ENCODE assay signal across 1 cellular context in the genomic region with DNA sequence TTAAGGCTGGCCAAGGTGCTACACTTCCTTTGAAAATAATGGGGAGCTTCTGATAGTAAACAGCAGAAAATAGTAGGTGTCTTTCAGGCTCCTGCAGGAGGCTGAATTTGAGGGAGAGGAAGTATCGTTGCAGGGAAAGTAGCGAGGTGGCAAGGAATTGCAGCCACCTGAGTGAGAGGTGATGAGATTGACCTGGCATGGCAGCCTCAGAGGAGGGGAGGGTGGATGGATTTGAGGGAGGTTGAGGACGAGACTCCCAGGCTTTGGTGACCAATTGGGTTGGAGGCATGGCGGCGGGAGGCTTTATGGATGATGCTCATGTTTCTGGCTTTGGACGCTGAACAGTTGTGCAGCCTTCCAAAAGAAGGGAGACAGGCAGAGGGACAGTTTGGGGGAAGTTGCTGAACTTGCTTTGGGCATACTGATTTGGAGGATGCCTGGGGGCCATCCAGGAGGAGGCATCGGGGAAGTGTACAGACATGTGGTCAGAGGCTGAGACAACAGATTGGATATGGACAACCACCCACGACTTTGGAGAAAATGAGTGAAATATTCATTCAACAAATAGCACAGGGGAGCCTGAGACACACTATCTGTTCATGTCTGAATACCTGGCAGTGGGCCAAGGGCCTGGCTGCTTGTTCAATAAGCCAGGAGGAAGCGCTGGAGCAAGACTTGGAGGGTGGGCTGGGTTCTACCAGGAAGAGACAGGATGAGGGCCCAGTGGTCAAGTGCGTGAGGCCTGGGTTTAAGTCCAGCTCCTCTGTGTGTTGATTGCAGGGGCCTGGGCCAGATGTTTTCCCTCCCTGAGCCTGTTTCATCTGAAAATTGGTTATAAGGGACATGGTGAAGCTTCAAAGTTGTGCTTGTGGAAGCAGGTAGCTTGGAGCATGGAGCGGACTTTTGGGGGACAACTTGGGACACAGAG.
TF ChIP-seq lines count a peak whose summit lies in the region.

No MANE protein-coding gene starts in this region.

TF ChIP-seq in HepG2, 621 proteins besides CTCF, POLR2A, EP300 and RAD21 (continued from another document and continues in another):
- TF ChIP-seq ZNF30 (CRISPR knock-in tag; IDR thresholded peaks at IDR 0.05) (no peak), ZNF746 (CRISPR knock-in tag; IDR thresholded peaks at IDR 0.05) (no peak; the same call in 1 of the 2 replicates), TSC22D2 (CRISPR knock-in tag; IDR thresholded peaks at IDR 0.05; ENCODE audit: borderline replicate concordance) (no peak), ZNF335 (CRISPR knock-in tag; IDR thresholded peaks at IDR 0.05) (no peak), ZBTB1 (CRISPR knock-in tag; IDR thresholded peaks at IDR 0.05; ENCODE audit: borderline replicate concordance) (no peak), NONO (IDR thresholded peaks at IDR 0.05) (no peak), NONO (CRISPR knock-in tag; conservative IDR thresholded peaks at IDR 0.05) (0 out of 2 replicates have a peak, but pooled peaks have one; percentile 16), PAX8 (CRISPR knock-in tag; IDR thresholded peaks at IDR 0.05; ENCODE audit: borderline replicate concordance) (no peak), HNRNPLL (IDR thresholded peaks at IDR 0.05; ENCODE audit: low read depth, low read length, poor library complexity, severe bottlenecking) (no peak), ZNF703 (CRISPR knock-in tag; IDR thresholded peaks at IDR 0.05; ENCODE audit: borderline replicate concordance) (no peak), ZNF367 (CRISPR knock-in tag; IDR thresholded peaks at IDR 0.05; ENCODE audit: borderline replicate concordance) (no peak), CREM (IDR thresholded peaks at IDR 0.05) (no peak), CREM (CRISPR knock-in tag; IDR thresholded peaks at IDR 0.05) (no peak), ZNF598 (CRISPR knock-in tag; IDR thresholded peaks at IDR 0.05; ENCODE audit: borderline replicate concordance) (no peak), MIXL1 (CRISPR knock-in tag; IDR thresholded peaks at IDR 0.05) (peak; percentile 70), MATR3 (CRISPR knock-in tag; IDR thresholded peaks at IDR 0.05) (no peak), ZMAT3 (CRISPR knock-in tag; conservative IDR thresholded peaks at IDR 0.05) (0 out of 2 replicates have a peak, but pooled peaks have one; percentile 34), ZFAT (CRISPR knock-in tag; conservative IDR thresholded peaks at IDR 0.05) (no peak), CC2D1A (CRISPR knock-in tag; IDR thresholded peaks at IDR 0.05) (no peak), IRX3 (CRISPR knock-in tag; IDR thresholded peaks at IDR 0.05; ENCODE audit: borderline replicate concordance, low read depth) (no peak), TAF1 (CRISPR knock-in tag; IDR thresholded peaks at IDR 0.05) (no peak), ZNF292 (CRISPR knock-in tag; IDR thresholded peaks at IDR 0.05; ENCODE audit: borderline replicate concordance, low read depth) (peak; percentile 89; the same call in 1 of the 2 replicates), MEIS1 (CRISPR knock-in tag; IDR thresholded peaks at IDR 0.05; ENCODE audit: borderline replicate concordance) (0 out of 2 replicates have a peak, but pooled peaks have one; percentile 46), ZNF777 (CRISPR knock-in tag; IDR thresholded peaks at IDR 0.05) (no peak), ZNF780A (CRISPR knock-in tag; IDR thresholded peaks at IDR 0.05) (no peak), TOPORS (CRISPR knock-in tag; IDR thresholded peaks at IDR 0.05) (no peak), ZKSCAN5 (CRISPR knock-in tag; IDR thresholded peaks at IDR 0.05) (0 out of 2 replicates have a peak, but pooled peaks have one; percentile 45), KAT8 (CRISPR knock-in tag; IDR thresholded peaks at IDR 0.05) (no peak), ATF1 (CRISPR knock-in tag; IDR thresholded peaks at IDR 0.05) (no peak), FOXK2 (IDR thresholded peaks at IDR 0.05) (no peak), SP4 (CRISPR knock-in tag; IDR thresholded peaks at IDR 0.05) (no peak; the same call in 1 of the 2 replicates), ZNF253 (CRISPR knock-in tag; IDR thresholded peaks at IDR 0.05; ENCODE audit: borderline replicate concordance) (no peak), TARDBP (CRISPR knock-in tag; IDR thresholded peaks at IDR 0.05) (peak; percentile 75), RAD51 (IDR thresholded peaks at IDR 0.05; ENCODE audit: borderline replicate concordance) (no peak), POLR2G (IDR thresholded peaks at IDR 0.05; ENCODE audit: low read depth, low read length) (no peak), ZNF724P (CRISPR knock-in tag; IDR thresholded peaks at IDR 0.05; ENCODE audit: borderline replicate concordance) (no peak), FOXA1 (IDR thresholded peaks at IDR 0.05) (no peak), FOXA1 (CRISPR knock-in tag; IDR thresholded peaks at IDR 0.05) (peak; percentile 47; the same call in 1 of the 2 replicates), ZNF124 (CRISPR knock-in tag; IDR thresholded peaks at IDR 0.05) (0 out of 2 replicates have a peak, but pooled peaks have one; percentile 18), WIZ (CRISPR knock-in tag; IDR thresholded peaks at IDR 0.05) (no peak), MZF1 (CRISPR knock-in tag; IDR thresholded peaks at IDR 0.05; ENCODE audit: borderline replicate concordance) (no peak)
- TF ChIP-seq, protein P1, sequence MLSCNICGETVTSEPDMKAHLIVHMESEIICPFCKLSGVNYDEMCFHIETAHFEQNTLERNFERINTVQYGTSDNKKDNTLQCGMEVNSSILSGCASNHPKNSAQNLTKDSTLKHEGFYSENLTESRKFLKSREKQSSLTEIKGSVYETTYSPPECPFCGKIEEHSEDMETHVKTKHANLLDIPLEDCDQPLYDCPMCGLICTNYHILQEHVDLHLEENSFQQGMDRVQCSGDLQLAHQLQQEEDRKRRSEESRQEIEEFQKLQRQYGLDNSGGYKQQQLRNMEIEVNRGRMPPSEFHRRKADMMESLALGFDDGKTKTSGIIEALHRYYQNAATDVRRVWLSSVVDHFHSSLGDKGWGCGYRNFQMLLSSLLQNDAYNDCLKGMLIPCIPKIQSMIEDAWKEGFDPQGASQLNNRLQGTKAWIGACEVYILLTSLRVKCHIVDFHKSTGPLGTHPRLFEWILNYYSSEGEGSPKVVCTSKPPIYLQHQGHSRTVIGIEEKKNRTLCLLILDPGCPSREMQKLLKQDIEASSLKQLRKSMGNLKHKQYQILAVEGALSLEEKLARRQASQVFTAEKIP (CRISPR knock-in tag; IDR thresholded peaks at IDR 0.05; ENCODE audit: borderline replicate concordance) = no peak
- TF ChIP-seq, protein P2, sequence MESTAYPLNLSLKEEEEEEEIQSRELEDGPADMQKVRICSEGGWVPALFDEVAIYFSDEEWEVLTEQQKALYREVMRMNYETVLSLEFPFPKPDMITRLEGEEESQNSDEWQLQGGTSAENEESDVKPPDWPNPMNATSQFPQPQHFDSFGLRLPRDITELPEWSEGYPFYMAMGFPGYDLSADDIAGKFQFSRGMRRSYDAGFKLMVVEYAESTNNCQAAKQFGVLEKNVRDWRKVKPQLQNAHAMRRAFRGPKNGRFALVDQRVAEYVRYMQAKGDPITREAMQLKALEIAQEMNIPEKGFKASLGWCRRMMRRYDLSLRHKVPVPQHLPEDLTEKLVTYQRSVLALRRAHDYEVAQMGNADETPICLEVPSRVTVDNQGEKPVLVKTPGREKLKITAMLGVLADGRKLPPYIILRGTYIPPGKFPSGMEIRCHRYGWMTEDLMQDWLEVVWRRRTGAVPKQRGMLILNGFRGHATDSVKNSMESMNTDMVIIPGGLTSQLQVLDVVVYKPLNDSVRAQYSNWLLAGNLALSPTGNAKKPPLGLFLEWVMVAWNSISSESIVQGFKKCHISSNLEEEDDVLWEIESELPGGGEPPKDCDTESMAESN (CRISPR knock-in tag; conservative IDR thresholded peaks at IDR 0.05) = peak; percentile 81; the same call in 1 of the 2 replicates
- TF ChIP-seq, protein P3, sequence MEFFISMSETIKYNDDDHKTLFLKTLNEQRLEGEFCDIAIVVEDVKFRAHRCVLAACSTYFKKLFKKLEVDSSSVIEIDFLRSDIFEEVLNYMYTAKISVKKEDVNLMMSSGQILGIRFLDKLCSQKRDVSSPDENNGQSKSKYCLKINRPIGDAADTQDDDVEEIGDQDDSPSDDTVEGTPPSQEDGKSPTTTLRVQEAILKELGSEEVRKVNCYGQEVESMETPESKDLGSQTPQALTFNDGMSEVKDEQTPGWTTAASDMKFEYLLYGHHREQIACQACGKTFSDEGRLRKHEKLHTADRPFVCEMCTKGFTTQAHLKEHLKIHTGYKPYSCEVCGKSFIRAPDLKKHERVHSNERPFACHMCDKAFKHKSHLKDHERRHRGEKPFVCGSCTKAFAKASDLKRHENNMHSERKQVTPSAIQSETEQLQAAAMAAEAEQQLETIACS (CRISPR knock-in tag; IDR thresholded peaks at IDR 0.05) = no peak
- TF ChIP-seq, protein P4, sequence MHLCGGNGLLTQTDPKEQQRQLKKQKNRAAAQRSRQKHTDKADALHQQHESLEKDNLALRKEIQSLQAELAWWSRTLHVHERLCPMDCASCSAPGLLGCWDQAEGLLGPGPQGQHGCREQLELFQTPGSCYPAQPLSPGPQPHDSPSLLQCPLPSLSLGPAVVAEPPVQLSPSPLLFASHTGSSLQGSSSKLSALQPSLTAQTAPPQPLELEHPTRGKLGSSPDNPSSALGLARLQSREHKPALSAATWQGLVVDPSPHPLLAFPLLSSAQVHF (CRISPR knock-in tag; IDR thresholded peaks at IDR 0.05) = no peak
- TF ChIP-seq, protein P5, sequence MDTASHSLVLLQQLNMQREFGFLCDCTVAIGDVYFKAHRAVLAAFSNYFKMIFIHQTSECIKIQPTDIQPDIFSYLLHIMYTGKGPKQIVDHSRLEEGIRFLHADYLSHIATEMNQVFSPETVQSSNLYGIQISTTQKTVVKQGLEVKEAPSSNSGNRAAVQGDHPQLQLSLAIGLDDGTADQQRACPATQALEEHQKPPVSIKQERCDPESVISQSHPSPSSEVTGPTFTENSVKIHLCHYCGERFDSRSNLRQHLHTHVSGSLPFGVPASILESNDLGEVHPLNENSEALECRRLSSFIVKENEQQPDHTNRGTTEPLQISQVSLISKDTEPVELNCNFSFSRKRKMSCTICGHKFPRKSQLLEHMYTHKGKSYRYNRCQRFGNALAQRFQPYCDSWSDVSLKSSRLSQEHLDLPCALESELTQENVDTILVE (CRISPR knock-in tag; IDR thresholded peaks at IDR 0.05) = no peak; the same call in 1 of the 2 replicates
- TF ChIP-seq, protein P6, sequence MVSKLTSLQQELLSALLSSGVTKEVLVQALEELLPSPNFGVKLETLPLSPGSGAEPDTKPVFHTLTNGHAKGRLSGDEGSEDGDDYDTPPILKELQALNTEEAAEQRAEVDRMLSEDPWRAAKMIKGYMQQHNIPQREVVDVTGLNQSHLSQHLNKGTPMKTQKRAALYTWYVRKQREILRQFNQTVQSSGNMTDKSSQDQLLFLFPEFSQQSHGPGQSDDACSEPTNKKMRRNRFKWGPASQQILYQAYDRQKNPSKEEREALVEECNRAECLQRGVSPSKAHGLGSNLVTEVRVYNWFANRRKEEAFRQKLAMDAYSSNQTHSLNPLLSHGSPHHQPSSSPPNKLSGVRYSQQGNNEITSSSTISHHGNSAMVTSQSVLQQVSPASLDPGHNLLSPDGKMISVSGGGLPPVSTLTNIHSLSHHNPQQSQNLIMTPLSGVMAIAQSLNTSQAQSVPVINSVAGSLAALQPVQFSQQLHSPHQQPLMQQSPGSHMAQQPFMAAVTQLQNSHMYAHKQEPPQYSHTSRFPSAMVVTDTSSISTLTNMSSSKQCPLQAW (CRISPR knock-in tag; IDR thresholded peaks at IDR 0.05) = no peak
- TF ChIP-seq, protein P7, sequence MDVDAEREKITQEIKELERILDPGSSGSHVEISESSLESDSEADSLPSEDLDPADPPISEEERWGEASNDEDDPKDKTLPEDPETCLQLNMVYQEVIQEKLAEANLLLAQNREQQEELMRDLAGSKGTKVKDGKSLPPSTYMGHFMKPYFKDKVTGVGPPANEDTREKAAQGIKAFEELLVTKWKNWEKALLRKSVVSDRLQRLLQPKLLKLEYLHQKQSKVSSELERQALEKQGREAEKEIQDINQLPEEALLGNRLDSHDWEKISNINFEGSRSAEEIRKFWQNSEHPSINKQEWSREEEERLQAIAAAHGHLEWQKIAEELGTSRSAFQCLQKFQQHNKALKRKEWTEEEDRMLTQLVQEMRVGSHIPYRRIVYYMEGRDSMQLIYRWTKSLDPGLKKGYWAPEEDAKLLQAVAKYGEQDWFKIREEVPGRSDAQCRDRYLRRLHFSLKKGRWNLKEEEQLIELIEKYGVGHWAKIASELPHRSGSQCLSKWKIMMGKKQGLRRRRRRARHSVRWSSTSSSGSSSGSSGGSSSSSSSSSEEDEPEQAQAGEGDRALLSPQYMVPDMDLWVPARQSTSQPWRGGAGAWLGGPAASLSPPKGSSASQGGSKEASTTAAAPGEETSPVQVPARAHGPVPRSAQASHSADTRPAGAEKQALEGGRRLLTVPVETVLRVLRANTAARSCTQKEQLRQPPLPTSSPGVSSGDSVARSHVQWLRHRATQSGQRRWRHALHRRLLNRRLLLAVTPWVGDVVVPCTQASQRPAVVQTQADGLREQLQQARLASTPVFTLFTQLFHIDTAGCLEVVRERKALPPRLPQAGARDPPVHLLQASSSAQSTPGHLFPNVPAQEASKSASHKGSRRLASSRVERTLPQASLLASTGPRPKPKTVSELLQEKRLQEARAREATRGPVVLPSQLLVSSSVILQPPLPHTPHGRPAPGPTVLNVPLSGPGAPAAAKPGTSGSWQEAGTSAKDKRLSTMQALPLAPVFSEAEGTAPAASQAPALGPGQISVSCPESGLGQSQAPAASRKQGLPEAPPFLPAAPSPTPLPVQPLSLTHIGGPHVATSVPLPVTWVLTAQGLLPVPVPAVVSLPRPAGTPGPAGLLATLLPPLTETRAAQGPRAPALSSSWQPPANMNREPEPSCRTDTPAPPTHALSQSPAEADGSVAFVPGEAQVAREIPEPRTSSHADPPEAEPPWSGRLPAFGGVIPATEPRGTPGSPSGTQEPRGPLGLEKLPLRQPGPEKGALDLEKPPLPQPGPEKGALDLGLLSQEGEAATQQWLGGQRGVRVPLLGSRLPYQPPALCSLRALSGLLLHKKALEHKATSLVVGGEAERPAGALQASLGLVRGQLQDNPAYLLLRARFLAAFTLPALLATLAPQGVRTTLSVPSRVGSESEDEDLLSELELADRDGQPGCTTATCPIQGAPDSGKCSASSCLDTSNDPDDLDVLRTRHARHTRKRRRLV (CRISPR knock-in tag; IDR thresholded peaks at IDR 0.05) = peak; percentile 70; the same call in 1 of the 2 replicates
- TF ChIP-seq, protein P8, sequence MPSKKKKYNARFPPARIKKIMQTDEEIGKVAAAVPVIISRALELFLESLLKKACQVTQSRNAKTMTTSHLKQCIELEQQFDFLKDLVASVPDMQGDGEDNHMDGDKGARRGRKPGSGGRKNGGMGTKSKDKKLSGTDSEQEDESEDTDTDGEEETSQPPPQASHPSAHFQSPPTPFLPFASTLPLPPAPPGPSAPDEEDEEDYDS (CRISPR knock-in tag; IDR thresholded peaks at IDR 0.05) = no peak
